In the genomic region with DNA sequence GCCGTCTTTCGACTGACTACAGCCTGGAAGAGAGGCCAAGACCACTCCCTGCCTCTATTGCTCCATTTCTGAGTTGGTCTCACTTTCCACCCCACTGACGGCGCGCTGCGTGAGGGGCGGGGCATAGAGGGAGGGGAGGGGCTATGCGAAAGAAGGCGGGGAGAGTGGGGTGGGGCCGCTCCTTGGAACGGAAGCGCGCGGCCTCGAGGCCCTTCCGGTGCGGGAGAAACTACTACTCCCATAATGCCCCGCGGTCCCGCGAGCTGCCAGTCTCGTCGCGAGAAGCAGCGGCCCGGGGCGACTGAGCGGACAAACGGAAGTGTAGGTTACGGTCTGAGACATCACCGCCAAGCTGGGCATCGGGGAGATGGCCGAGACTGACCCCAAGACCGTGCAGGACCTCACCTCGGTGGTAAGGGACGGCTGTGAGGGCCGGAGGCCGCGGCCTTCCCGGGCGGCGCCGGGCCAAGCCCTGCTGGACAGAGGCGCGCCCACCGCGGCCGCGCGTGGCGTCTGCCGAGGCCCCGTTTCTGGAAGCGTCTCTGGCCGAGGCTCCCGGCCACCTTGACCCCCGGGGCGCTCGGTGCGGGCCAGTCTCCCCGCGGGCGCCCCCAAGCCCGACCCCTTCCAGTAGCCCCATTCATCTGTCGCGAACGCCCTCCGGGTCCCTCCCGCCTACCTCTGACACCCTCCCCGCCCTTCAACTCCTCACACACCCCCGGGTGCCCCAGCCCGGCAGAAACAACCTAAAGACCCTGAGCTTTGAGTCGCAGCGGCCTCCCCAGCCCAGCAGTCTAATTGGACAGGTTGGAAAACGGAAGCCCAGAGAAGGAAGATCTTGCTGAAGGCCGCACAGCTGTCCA, we compare ENCODE assay signal across 8 cellular contexts. TPM values are rescaled to one million over a fixed set of nuclear protein-coding genes. Genes with fewer than 3 reads are reported as not detected.
A peak's percentile ranks its signal among the peaks of the same experiment; 100 is the strongest.
DNase-seq lines count a peak whose midpoint lies in the region; ATAC-seq lines count a peak whose summit lies in the region.

A gene (plus strand): TSS at position 269 of the 863 bp plus-strand sequence. CDS start 99 bp downstream, at position 368.

- CTCF ChIA-PET in activated CD4-positive, alpha-beta T cell treated with anti-CD3 and anti-CD28 coated beads, Interleukin-2, amount 10 ng/mL, durations not matched to agents 7 days and 5 days (lab: Charles Lee), result interaction anchor here (0.6 to 1.9 kb wide), 2 partner anchors 34 to 379 kb away, joined by 4 to 5 read pairs; a partner anchor contains a TSS

- peaks cover 42% of the 10 kb centered on the region for H3K4me1 Mint-ChIP-seq in activated CD4-positive, alpha-beta T cell treated with anti-CD3 and anti-CD28 coated beads, Interleukin-2, amount 10 ng/mL, durations not matched to agents 7 days and 5 days

- H3K27ac Mint-ChIP-seq in activated CD4-positive, alpha-beta T cell treated with anti-CD3 and anti-CD28 coated beads, Interleukin-2, amount 10 ng/mL, durations not matched to agents 7 days and 5 days, result peak within 1 kb of the TSS; percentile 95

- H3K27me3 Mint-ChIP-seq in activated CD4-positive, alpha-beta T cell treated with anti-CD3 and anti-CD28 coated beads, Interleukin-2, amount 10 ng/mL, durations not matched to agents 7 days and 5 days, result peaks cover 3% of the 10 kb centered on the region

- POLR2A ChIA-PET in activated CD4-positive, alpha-beta T cell treated with anti-CD3 and anti-CD28 coated beads, Interleukin-2, amount 10 ng/mL, durations not matched to agents 7 days and 5 days (lab: Charles Lee), result no interaction called here

- DNase-seq in C1 segment of cervical spinal cord (lab: John Stamatoyannopoulos, UW) (peak; percentile 20 to 91 (median 84)), NCI-H748 (lab: John Stamatoyannopoulos, UW; ENCODE audit: unreplicated experiment) (peak; percentile 91), dedifferentiated amniotic fluid mesenchymal stem cell (ENCODE audit: extremely low spot score) (peak; percentile 92), left lobe of liver (ENCODE audit: low spot score) (peak; percentile 97)
- peak; percentile 95 for DNase-seq in activated CD4-positive, alpha-beta T cell treated with anti-CD3 and anti-CD28 coated beads, Interleukin-2, amount 10 ng/mL, durations not matched to agents 7 days and 5 days
- peak; percentile 94 to 95 for DNase-seq in stimulated activated CD4-positive, alpha-beta T cell treated with anti-CD3 and anti-CD28 coated beads, Interleukin-2, amount 100 ng/mL, for 24 hours

- peak within 1 kb of the TSS; percentile 99 for H3K4me3 Mint-ChIP-seq in activated CD4-positive, alpha-beta T cell treated with anti-CD3 and anti-CD28 coated beads, Interleukin-2, amount 10 ng/mL, durations not matched to agents 7 days and 5 days

- no peaks in the 10 kb centered on the region for H3K9me3 Mint-ChIP-seq in activated CD4-positive, alpha-beta T cell treated with anti-CD3 and anti-CD28 coated beads, Interleukin-2, amount 10 ng/mL, durations not matched to agents 7 days and 5 days

- ATAC-seq in GM19324 (IDR thresholded peaks at IDR 0.05; ENCODE audit: low FRiP score, unreplicated experiment) (peak; percentile 93), HG03460 (IDR thresholded peaks at IDR 0.05; ENCODE audit: unreplicated experiment) (peak; percentile 95), left lobe of liver (peak; percentile 98)

- peaks cover 39% of the 10 kb centered on the region for H3K36me3 Mint-ChIP-seq in activated CD4-positive, alpha-beta T cell treated with anti-CD3 and anti-CD28 coated beads, Interleukin-2, amount 10 ng/mL, durations not matched to agents 7 days and 5 days (ENCODE audit: low read depth)

RNA-seq across cellular contexts. Expression of the gene that starts here (rescaled TPM):
- 10 to 100 TPM; 60.9 to 61.1 TPM for total RNA-seq in activated CD4-positive, alpha-beta T cell treated with anti-CD3 and anti-CD28 coated beads, Interleukin-2, amount 10 ng/mL, durations not matched to agents 7 days and 5 days
- 31.9 TPM for total RNA-seq in left lobe of liver

Comparison
In these comparisons a context has a peak if more than half of its experiments do, and no peak if none do; other contexts are left out.
1. Peak in every context shown above with its lines: DNase-seq and ATAC-seq.